Comparison of ENCODE assay signal across 19 cellular contexts in the genomic region with DNA sequence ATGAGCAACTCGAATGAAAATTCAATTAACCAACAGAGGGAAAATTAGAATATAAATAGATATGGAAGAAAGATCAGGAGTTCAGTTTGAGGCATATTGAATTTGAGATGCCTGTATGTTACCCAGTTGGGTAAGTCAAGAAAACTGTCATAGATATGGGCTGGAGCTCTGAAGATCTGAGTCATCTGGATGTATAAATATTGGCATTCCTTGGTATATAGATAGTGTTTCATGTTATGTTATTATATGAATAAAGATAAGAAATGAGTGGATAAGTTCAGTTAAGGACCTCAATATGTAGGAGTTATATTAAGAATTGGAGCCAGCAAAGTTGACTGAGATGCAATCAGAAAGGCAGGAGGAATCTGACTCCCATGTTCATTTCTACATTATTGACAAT.
A peak's percentile ranks its signal among the peaks of the same experiment; 100 is the strongest.
DNase-seq lines count a peak whose midpoint lies in the region; ATAC-seq, FAIRE-seq and TF ChIP-seq lines count a peak whose summit lies in the region.
"Had no signal": no experiment of that assay in that cellular context is flagged by ENCODE, and none has a peak within 500 bp of the region (broad histone marks: within the 10 kb centered on the region; RNA-seq: fewer than 3 reads in every experiment).

No MANE protein-coding gene starts in this region.

- H3K4me3 Mint-ChIP-seq in osteocyte (ENCODE audit: unreplicated experiment): no peak overlapping the region
- H3K4me3 Mint-ChIP-seq: CD14-positive monocyte; CD4-positive, alpha-beta memory T cell; IgD-negative memory B cell had no signal

- H2AFZ ChIP-seq in PC-3 (ENCODE audit: low read length): no peak overlapping the region
- H2AFZ ChIP-seq: GM23248 had no signal

- no peaks in the 10 kb centered on the region for H3K36me3 Mint-ChIP-seq in osteocyte (ENCODE audit: unreplicated experiment)
- H3K36me3 Mint-ChIP-seq: CD14-positive monocyte; CD4-positive, alpha-beta memory T cell; IgD-negative memory B cell had no signal

- H3K9me3 Mint-ChIP-seq in osteocyte (ENCODE audit: unreplicated experiment): no peaks in the 10 kb centered on the region
- H3K9me3 Mint-ChIP-seq: IgD-negative memory B cell had no signal

- POLR2A ChIA-PET in PC-3 (lab: Charles Lee; ENCODE audit: unreplicated experiment): no interaction called here

- no peaks in the 10 kb centered on the region for H3K9me2 ChIP-seq in PC-3 (replicated peaks; ENCODE audit: low read length)

- BruUV-seq in PC-3 (replicated peaks; lab: Mats Ljungman, UMichigan): no TSS peak

- TF ChIP-seq CTCF in PC-3 (conservative IDR thresholded peaks at IDR 0.05; ENCODE audit: low read depth, low read length) (no peak), bronchial epithelial cell (IDR thresholded peaks at IDR 0.05; ENCODE audit: insufficient read depth, low read length, severe bottlenecking) (no peak), osteocyte (IDR thresholded peaks at IDR 0.05) (no peak)

- no peaks in the 10 kb centered on the region for H3K9me3 ChIP-seq in PC-3 (ENCODE audit: low read length)
- H3K9me3 ChIP-seq: BLaER1 had no signal

- DNase-seq in HS-5 (ENCODE audit: low read depth): peak; percentile 13
- DNase-seq in PC-3: peak; percentile 47
- DNase-seq in bronchial epithelial cell (ENCODE audit: low read depth): peak; percentile 30
- no peak for DNase-seq in osteocyte (ENCODE audit: extremely low spot score, unreplicated experiment)
- DNase-seq in NCI-H1417 treated with DMSO at 0.1 percent for 48 hours (lab: John Stamatoyannopoulos, UW): no peak
- DNase-seq in EL: no peak
- no peak for DNase-seq in inferior parietal cortex (ENCODE audit: extremely low spot score)
- DNase-seq: 8988T; Calu3; CD4-positive, alpha-beta memory T cell; DMS79 treated with DMSO at 0.1 percent for 48 hours; GM23248; HCEC 1CT had no signal

- peaks cover 17% of the 10 kb centered on the region for H3K4me1 Mint-ChIP-seq in osteocyte (ENCODE audit: unreplicated experiment)
- H3K4me1 Mint-ChIP-seq: CD14-positive monocyte; CD4-positive, alpha-beta memory T cell; IgD-negative memory B cell had no signal

- no peaks in the 10 kb centered on the region for H3K27me3 Mint-ChIP-seq in osteocyte (ENCODE audit: unreplicated experiment)
- H3K27me3 Mint-ChIP-seq: CD4-positive, alpha-beta memory T cell; IgD-negative memory B cell had no signal

- no peaks in the 10 kb centered on the region for H3F3A ChIP-seq in PC-3 (ENCODE audit: low read length, unreplicated experiment)

- no peak overlapping the region for H3K4me3 ChIP-seq in PC-3 (ENCODE audit: low read length)
- no peak overlapping the region for H3K4me3 ChIP-seq in bronchial epithelial cell (ENCODE audit: low read depth, low read length)
- H3K4me3 ChIP-seq: BLaER1, GM23248 had no signal

- CTCF ChIA-PET in PC-3 (lab: Charles Lee): interaction anchor here (0.6 kb wide), 1 partner anchor 103 kb away, joined by 8 read pairs; no protein-coding TSS in a partner anchor

- H3K27me3 ChIP-seq in PC-3 (ENCODE audit: low read length) (no peaks in the 10 kb centered on the region), bronchial epithelial cell (ENCODE audit: control insufficient read depth, insufficient read depth, low read length) (no peaks in the 10 kb centered on the region)
- H3K27me3 ChIP-seq: BLaER1 had no signal

- no peaks in the 10 kb centered on the region for H3K36me3 ChIP-seq in PC-3 (ENCODE audit: low read depth, low read length)
- no peaks in the 10 kb centered on the region for H3K36me3 ChIP-seq in bronchial epithelial cell (ENCODE audit: control insufficient read depth, insufficient read depth, low read length)
- H3K36me3 ChIP-seq: BLaER1 had no signal

- intact Hi-C loops in PC-3 (cut with micrococcal nuclease): no loop called here

- no peaks in the 10 kb centered on the region for H4K20me1 ChIP-seq in PC-3 (ENCODE audit: low read length)
- H4K20me1 ChIP-seq: BLaER1 had no signal

- H3K9ac ChIP-seq in PC-3 (ENCODE audit: low read length): no peak overlapping the region
- H3K9ac ChIP-seq: BLaER1, GM23248 had no signal

- H3K4me1 ChIP-seq in PC-3 (ENCODE audit: insufficient read depth, low read length): peaks cover 22% of the 10 kb centered on the region
- H3K4me1 ChIP-seq: BLaER1 had no signal

- no peak overlapping the region for H3K4me2 ChIP-seq in PC-3 (ENCODE audit: low read length)
- H3K4me2 ChIP-seq: BLaER1 had no signal

- H3K79me2 ChIP-seq in PC-3 (ENCODE audit: low read length): no peaks in the 10 kb centered on the region

- H3K27ac Mint-ChIP-seq in osteocyte (ENCODE audit: unreplicated experiment): no peak overlapping the region
- H3K27ac Mint-ChIP-seq: CD14-positive monocyte; CD4-positive, alpha-beta memory T cell; IgD-negative memory B cell had no signal

- no peak overlapping the region for H3K27ac ChIP-seq in PC-3 (ENCODE audit: low read length)
- H3K27ac ChIP-seq: BLaER1, GM23248 had no signal

- ATAC-seq in PC-3: no peak

- no peak for FAIRE-seq in bronchial epithelial cell (lab: Jason Lieb, UNC)
- FAIRE-seq: G401.6, GM12891, GM19239 had no signal

Comparison
In these comparisons a context has a peak if more than half of its experiments do, and no peak if none do; other contexts are left out.
1. DNase-seq: peak in HS-5 (single experiment), PC-3 (single experiment) and bronchial epithelial cell (single experiment); none in osteocyte (single experiment), NCI-H1417 treated with DMSO at 0.1 percent for 48 hours (single experiment), EL (single experiment) and inferior parietal cortex (single experiment).